In genomic region chr15:33581032-33581431, GRCh38 we compare ENCODE assay signal across 13 cellular contexts.
DNase-seq lines count a peak whose midpoint lies in the region; ATAC-seq and TF ChIP-seq lines count a peak whose summit lies in the region.
"Had no signal": no experiment of that assay in that cellular context is flagged by ENCODE, and none has a peak within 500 bp of the region (broad histone marks: within the 10 kb centered on the region; RNA-seq: fewer than 3 reads in every experiment).

No MANE protein-coding gene starts in this region.

- H3K4me2 ChIP-seq in mesendoderm (ENCODE audit: low read length), result no peak overlapping the region

- H4K8ac ChIP-seq in mesendoderm (ENCODE audit: low read depth, low read length), result no peak overlapping the region

- H3K4me1 ChIP-seq in endodermal cell (ENCODE audit: control insufficient read depth, insufficient read depth, low read length), result no peaks in the 10 kb centered on the region
- peaks cover 3% of the 10 kb centered on the region for H3K4me1 ChIP-seq in mesendoderm (ENCODE audit: control insufficient read depth, low read depth, low read length)
- H3K4me1 ChIP-seq: tibial nerve had no signal

- H3K79me1 ChIP-seq in mesendoderm (ENCODE audit: low read length), result no peaks in the 10 kb centered on the region

- H3K18ac ChIP-seq in mesendoderm (ENCODE audit: low read length), result no peak overlapping the region

- H3K36me3 Mint-ChIP-seq in endodermal cell (ENCODE audit: low read depth), result no peaks in the 10 kb centered on the region
- H3K36me3 Mint-ChIP-seq: activated naive CD8-positive, alpha-beta T cell had no signal

- peak; percentile 41 for DNase-seq in COLO829 (ENCODE audit: low spot score)
- peak; percentile 2 for DNase-seq in OCI-M1 (lab: John Stamatoyannopoulos, UW)
- no peak for DNase-seq in endodermal cell
- peak; percentile 76 for DNase-seq in mesendoderm
- DNase-seq in mucosa of gallbladder (ENCODE audit: low spot score), result no peak
- no peak for DNase-seq in activated CD8-positive, alpha-beta memory T cell treated with anti-CD3 and anti-CD28 coated beads, Interleukin-2, amount 50 U/mL, for 48 hours
- DNase-seq: NCI-H187, retina had no signal

- H3K27me3 ChIP-seq in endodermal cell (ENCODE audit: control insufficient read depth, insufficient read depth, low read length, poor library complexity, severe bottlenecking), result no peaks in the 10 kb centered on the region
- no peaks in the 10 kb centered on the region for H3K27me3 ChIP-seq in mesendoderm (ENCODE audit: insufficient read depth, low read length, poor library complexity)
- H3K27me3 ChIP-seq: tibial nerve had no signal

- no peak overlapping the region for H4K5ac ChIP-seq in mesendoderm (ENCODE audit: low read length)

- H3K27ac ChIP-seq in endodermal cell (ENCODE audit: low read depth, low read length) (no peak overlapping the region), mesendoderm (ENCODE audit: low read depth, low read length) (no peak overlapping the region)
- H3K27ac ChIP-seq: tibial nerve had no signal

- H2BK120ac ChIP-seq in mesendoderm (ENCODE audit: low read depth, low read length), result no peak overlapping the region

- H3K9me3 ChIP-seq in endodermal cell (ENCODE audit: control insufficient read depth, low read length), result no peaks in the 10 kb centered on the region
- H3K9me3 ChIP-seq: tibial nerve had no signal

- H3K27me3 Mint-ChIP-seq in endodermal cell (ENCODE audit: insufficient read depth), result no peaks in the 10 kb centered on the region

- H2AK5ac ChIP-seq in mesendoderm (ENCODE audit: low read length), result no peak overlapping the region

- ATAC-seq in GM19463 (IDR thresholded peaks at IDR 0.05; ENCODE audit: unreplicated experiment), result no peak
- ATAC-seq in GM18867 (IDR thresholded peaks at IDR 0.05; ENCODE audit: unreplicated experiment), result no peak
- ATAC-seq: HepG2 had no signal

- no peak overlapping the region for H2BK5ac ChIP-seq in mesendoderm (ENCODE audit: low read length)

- H2BK15ac ChIP-seq in mesendoderm (replicated peaks; ENCODE audit: low read depth), result no peak overlapping the region

- no peaks in the 10 kb centered on the region for H3K9me3 Mint-ChIP-seq in endodermal cell

- no peak overlapping the region for H3K4me3 Mint-ChIP-seq in endodermal cell
- H3K4me3 Mint-ChIP-seq: activated naive CD8-positive, alpha-beta T cell had no signal

- no peak overlapping the region for H3K23ac ChIP-seq in mesendoderm (ENCODE audit: low read length)

- H3K56ac ChIP-seq in mesendoderm (ENCODE audit: low read length), result no peak overlapping the region

- H3K36me3 ChIP-seq in endodermal cell (ENCODE audit: control insufficient read depth, insufficient read depth, low read length) (no peaks in the 10 kb centered on the region), mesendoderm (ENCODE audit: control insufficient read depth, insufficient read depth, low read length) (no peaks in the 10 kb centered on the region)
- H3K36me3 ChIP-seq: tibial nerve had no signal

- no peak overlapping the region for H3K4ac ChIP-seq in mesendoderm (ENCODE audit: low read depth, low read length)

- no peak for TF ChIP-seq CTCF in endodermal cell (conservative IDR thresholded peaks at IDR 0.05)

- H3K9ac ChIP-seq in endodermal cell (ENCODE audit: extremely low read depth, low read length, poor library complexity, severe bottlenecking), result no peak overlapping the region
- no peak overlapping the region for H3K9ac ChIP-seq in mesendoderm (ENCODE audit: low read length)

- H3K27ac Mint-ChIP-seq in endodermal cell, result peak overlapping the region; percentile 27
- H3K27ac Mint-ChIP-seq: activated naive CD8-positive, alpha-beta T cell had no signal

- H3K4me3 ChIP-seq in endodermal cell (ENCODE audit: low read length) (no peak overlapping the region), mesendoderm (ENCODE audit: low read length) (no peak overlapping the region)
- H3K4me3 ChIP-seq: tibial nerve had no signal

- H3K79me2 ChIP-seq in mesendoderm (ENCODE audit: control insufficient read depth, insufficient read depth, low read length), result no peaks in the 10 kb centered on the region

- peaks cover 17% of the 10 kb centered on the region for H3K4me1 Mint-ChIP-seq in endodermal cell

- 60% methylated on average over 3 of the region's 3 CpGs; no CpG with 5 or more reads in 1 of the 2 experiments for WGBS in endodermal cell (ENCODE audit: insufficient coverage in 1 of 2, insufficient read length in 1 of 2), 2 experiments
- WGBS in mesendoderm (ENCODE audit: extremely low coverage, insufficient coverage, low lambda C conversion rate), result no CpG with 5 or more reads among the region's 3 CpGs

Comparison
In these comparisons a context has a peak if more than half of its experiments do, and no peak if none do; other contexts are left out.
1. DNase-seq: peak in COLO829 (single experiment), OCI-M1 (single experiment) and mesendoderm (single experiment); none in endodermal cell (single experiment), mucosa of gallbladder (single experiment) and activated CD8-positive, alpha-beta memory T cell treated with anti-CD3 and anti-CD28 coated beads, Interleukin-2, amount 50 U/mL, for 48 hours (single experiment).